ENCODE assay signal across 9 cellular contexts in genomic region chr4:86939123-86939522, GRCh38. TPM values are rescaled to one million over a fixed set of nuclear protein-coding genes. Genes with fewer than 3 reads are reported as not detected.
DNase-seq lines count a peak whose midpoint lies in the region; ATAC-seq, FAIRE-seq and TF ChIP-seq lines count a peak whose summit lies in the region.
"Had no signal": no experiment of that assay in that cellular context is flagged by ENCODE, and none has a peak within 500 bp of the region (broad histone marks: within the 10 kb centered on the region; RNA-seq: fewer than 3 reads in every experiment).

No MANE protein-coding gene starts in this region.

- H3K27ac ChIP-seq in Peyer's patch (peak overlapping the region; percentile 39 to 95 (median 45)), esophagus squamous epithelium (peak overlapping the region; percentile 48 to 99 (median 77)), small intestine (ENCODE audit: low read depth in 1 of 2, low read length in 1 of 2) (peak overlapping the region in 1 of 2 donors; percentile 77)

- intact Hi-C loops in esophagus squamous epithelium (cut with DNase I), result no loop called here

- no peaks in the 10 kb centered on the region for H3K36me3 ChIP-seq in Peyer's patch
- H3K36me3 ChIP-seq in esophagus squamous epithelium, result no peaks in the 10 kb centered on the region
- H3K36me3 ChIP-seq in small intestine (ENCODE audit: control insufficient read depth in 2 of 2, insufficient read depth in 2 of 2, low read length in 2 of 2), result no peaks in the 10 kb centered on the region

- H3K27ac Mint-ChIP-seq in HFFc6, result 0 out of 2 replicates have a peak overlapping the region, but pooled peaks have one; percentile 3

- H3K9me3 ChIP-seq in Peyer's patch, result no peaks in the 10 kb centered on the region
- no peaks in the 10 kb centered on the region for H3K9me3 ChIP-seq in esophagus squamous epithelium
- H3K9me3 ChIP-seq in small intestine (ENCODE audit: control insufficient read depth, low read depth), result no peaks in the 10 kb centered on the region

- H3K9me3 Mint-ChIP-seq in HFFc6, result no peaks in the 10 kb centered on the region

- H3K36me3 Mint-ChIP-seq in HFFc6 (ENCODE audit: low read depth), result no peaks in the 10 kb centered on the region

- TF ChIP-seq CTCF in HFFc6 (IDR thresholded peaks at IDR 0.05), result no peak
- TF ChIP-seq CTCF in Peyer's patch (IDR thresholded peaks at IDR 0.05), result no peak
- TF ChIP-seq CTCF in esophagus squamous epithelium (IDR thresholded peaks at IDR 0.05), result no peak

- H3K27me3 Mint-ChIP-seq in HFFc6 (ENCODE audit: insufficient read depth), result peaks cover 3% of the 10 kb centered on the region

- TF ChIP-seq POLR2A in Peyer's patch (IDR thresholded peaks at IDR 0.05), result no peak
- TF ChIP-seq POLR2A in esophagus squamous epithelium (IDR thresholded peaks at IDR 0.05), result no peak

- H3K4me1 ChIP-seq in Peyer's patch, result peaks cover 8 to 57% (median 22%) of the 10 kb centered on the region in 4 donors
- peaks cover 36 to 73% (median 40%) of the 10 kb centered on the region in 3 donors for H3K4me1 ChIP-seq in esophagus squamous epithelium
- peaks cover 10 to 24% of the 10 kb centered on the region in 2 donors for H3K4me1 ChIP-seq in small intestine (ENCODE audit: control insufficient read depth in 2 of 2, insufficient read depth in 1 of 2, low read depth in 1 of 2, low read length in 1 of 2)

- ATAC-seq in GM18502 (IDR thresholded peaks at IDR 0.05; ENCODE audit: poor library complexity, unreplicated experiment), result no peak

- no peak for FAIRE-seq in small intestine (lab: Jason Lieb, UNC)

- no peak for DNase-seq in HFFc6
- no peak for DNase-seq in Peyer's patch
- no peak for DNase-seq in esophagus squamous epithelium (lab: John Stamatoyannopoulos, UW)
- peak; percentile 34 for DNase-seq in small intestine
- DNase-seq in D341Med (ENCODE audit: low spot score), result no peak
- DNase-seq in GM19240 (ENCODE audit: insufficient read length, low spot score), result no peak
- no peak for DNase-seq in HuH-7 (ENCODE audit: low spot score)
- DNase-seq: NCI-H446 treated with DMSO at 0.1 percent for 48 hours had no signal

- H3K4me1 Mint-ChIP-seq in HFFc6 (ENCODE audit: low read depth), result peaks cover 64% of the 10 kb centered on the region

- H3K4me3 Mint-ChIP-seq in HFFc6, result peak overlapping the region; percentile 5; the same call in 1 of the 2 replicates

- H3K4me3 ChIP-seq in Peyer's patch (peak overlapping the region in 1 of 4 donors; percentile 15), esophagus squamous epithelium (peak overlapping the region in 2 of 4 donors; percentile 8 to 12), small intestine (ENCODE audit: low read depth in 1 of 2, low read length in 2 of 2) (no peak overlapping the region)

- H3K27me3 ChIP-seq in Peyer's patch (no peaks in the 10 kb centered on the region), esophagus squamous epithelium (no peaks in the 10 kb centered on the region), small intestine (ENCODE audit: control insufficient read depth in 2 of 2, insufficient read depth in 2 of 2, low read length in 2 of 2) (no peaks in the 10 kb centered on the region)

RNA-seq across cellular contexts. Expression of gene AFF1, which starts 4.3 kb away (rescaled TPM):
- 10 to 100 TPM; 28.3 to 43.6 (median 32.8) TPM for total RNA-seq in HFFc6 (2021; fragmentation: NEBNext Ultra II Directional; extraction: Animal tissue kit (Norgen Biotek cat#: 25700))
- 100 to 1,000 TPM in 3 of 4 donors, 10 to 100 TPM in 1; 72.5 to 128 (median 108) TPM for total RNA-seq in Peyer's patch
- total RNA-seq in esophagus squamous epithelium, result 10 to 100 TPM; 22.9 to 47.1 (median 34.0) TPM
- 10 to 100 TPM in 1 of 3 donors, 1 to 10 TPM in 2; 5.4 to 11.4 (median 9.4) TPM for polyA plus RNA-seq in small intestine

RNA-seq across cellular contexts. Expression of gene C4orf36, which starts 46.9 kb away (rescaled TPM):
- total RNA-seq in HFFc6 (2021; fragmentation: NEBNext Ultra II Directional; extraction: Animal tissue kit (Norgen Biotek cat#: 25700)), result 1 to 10 TPM in 5 of 6 experiments, under 1 TPM in 1; 0.66 to 2.5 (median 1.5) TPM
- total RNA-seq in Peyer's patch (1 to 10 TPM in 2 of 4 donors, not detected in 2; 1.7 to 6.6 TPM), esophagus squamous epithelium (1 to 10 TPM; 1.3 to 5.0 (median 2.7) TPM)
- polyA plus RNA-seq in small intestine, result under 1 TPM in 2 of 3 donors, not detected in 1; 0.46 to 0.54 TPM
